In genomic region chr17:37092041-37092440, GRCh38 we compare ENCODE assay signal across 19 cellular contexts.
DNase-seq lines count a peak whose midpoint lies in the region; TF ChIP-seq lines count a peak whose summit lies in the region.
"Had no signal": no experiment of that assay in that cellular context is flagged by ENCODE, and none has a peak within 500 bp of the region (broad histone marks: within the 10 kb centered on the region; RNA-seq: fewer than 3 reads in every experiment).

No MANE protein-coding gene starts in this region.

- H3K27me3 ChIP-seq in Peyer's patch (no peaks in the 10 kb centered on the region), muscle layer of colon (ENCODE audit: control insufficient read depth in 1 of 2, insufficient read depth in 2 of 2, low read length in 2 of 2) (no peaks in the 10 kb centered on the region), A673 (replicated peaks; ENCODE audit: insufficient read depth, low read depth, low read length, poor library complexity) (no peaks in the 10 kb centered on the region), SJCRH30 (no peaks in the 10 kb centered on the region)
- H3K27me3 ChIP-seq: esophagus squamous epithelium, MG63 had no signal

- peak in 1 of 6 experiments; percentile 6 for TF ChIP-seq CTCF in Peyer's patch (IDR thresholded peaks at IDR 0.05)
- no peak for TF ChIP-seq CTCF in epithelial cell of esophagus (IDR thresholded peaks at IDR 0.05; ENCODE audit: insufficient read depth, low read depth, low read length, missing control alignments)
- no peak for TF ChIP-seq CTCF in A673 (conservative IDR thresholded peaks at IDR 0.05; ENCODE audit: low read depth, low read length)

- H3K4me3 ChIP-seq in Peyer's patch (no peak overlapping the region), epithelial cell of esophagus (ENCODE audit: low read length) (no peak overlapping the region), muscle layer of colon (ENCODE audit: low read depth in 1 of 2, low read length in 2 of 2) (no peak overlapping the region), A673 (ENCODE audit: low read depth, low read length, poor library complexity, severe bottlenecking) (no peak overlapping the region), SJCRH30 (no peak overlapping the region)
- H3K4me3 ChIP-seq: coronary artery, esophagus squamous epithelium, MG63, psoas muscle had no signal

- H3K4me1 ChIP-seq in Peyer's patch (peaks cover 0 to 11% (median 3%) of the 10 kb centered on the region in 4 donors), muscle layer of colon (ENCODE audit: insufficient read depth, low read length) (peaks cover 31% of the 10 kb centered on the region), A673 (ENCODE audit: insufficient read depth, low read length, poor library complexity, severe bottlenecking) (no peaks in the 10 kb centered on the region), SJCRH30 (no peaks in the 10 kb centered on the region)

- H3K9me3 ChIP-seq in Peyer's patch (no peaks in the 10 kb centered on the region), muscle layer of colon (ENCODE audit: low read length) (no peaks in the 10 kb centered on the region), A673 (ENCODE audit: low read depth, low read length, poor library complexity, severe bottlenecking) (no peaks in the 10 kb centered on the region), SJCRH30 (replicated peaks) (no peaks in the 10 kb centered on the region)
- H3K9me3 ChIP-seq: esophagus squamous epithelium, MG63, psoas muscle had no signal

- BruUV-seq in A673 (replicated peaks; lab: Mats Ljungman, UMichigan), result no TSS peak

- H3K27ac ChIP-seq in Peyer's patch (peak overlapping the region in 3 of 4 donors; percentile 9 to 92 (median 70)), muscle layer of colon (ENCODE audit: low read depth, low read length) (peak overlapping the region; percentile 37), A673 (ENCODE audit: low read depth, low read length, poor library complexity, severe bottlenecking) (no peak overlapping the region), SJCRH30 (no peak overlapping the region)
- H3K27ac ChIP-seq: 22Rv1, coronary artery, esophagus squamous epithelium, psoas muscle had no signal

- peaks cover 0 to 24% (median 0%) of the 10 kb centered on the region in 3 donors for H3K36me3 ChIP-seq in Peyer's patch
- H3K36me3 ChIP-seq in muscle layer of colon (ENCODE audit: insufficient read depth, low read length), result peaks cover 19% of the 10 kb centered on the region
- peaks cover 9% of the 10 kb centered on the region for H3K36me3 ChIP-seq in A673 (ENCODE audit: insufficient read depth, low read length, poor library complexity, severe bottlenecking)
- peaks cover 42% of the 10 kb centered on the region for H3K36me3 ChIP-seq in SJCRH30

- CTCF ChIA-PET in A673 (lab: Charles Lee), result no interaction called here

- TF ChIP-seq POLR2A in Peyer's patch (IDR thresholded peaks at IDR 0.05), result no peak

- H3K9ac ChIP-seq in muscle layer of colon (ENCODE audit: low read length), result no peak overlapping the region

- intact Hi-C loops in A673 (cut with micrococcal nuclease; ENCODE audit: unreplicated experiment), result no loop called here

- DNase-seq in DMS53 (lab: John Stamatoyannopoulos, UW) (peak; percentile 51), DMS53 treated with DMSO at 0.1 percent for 48 hours (lab: John Stamatoyannopoulos, UW; ENCODE audit: unreplicated experiment) (no peak), Peyer's patch (peak in 1 of 3 donors; percentile 69), epithelial cell of esophagus (ENCODE audit: low read depth) (peak; percentile 69), A673 (ENCODE audit: low spot score) (no peak), DMS153 (lab: John Stamatoyannopoulos, UW) (no peak), SJCRH30 (no peak)
- DNase-seq: esophagus squamous epithelium; GDM1; MG63; NCI-H2029 treated with DMSO at 0.1 percent for 48 hours; NCI-H82; nephron progenitor cell; psoas muscle; stimulated activated CD4-positive, alpha-beta T cell treated with anti-CD3 and anti-CD28 coated beads, Interleukin-15, amount 100 ng/mL, for 24 hours; T-helper 9 cell had no signal

- POLR2A ChIA-PET in A673 (lab: Charles Lee; ENCODE audit: low non-redundant PET), result no interaction called here

Comparison
In these comparisons a context has a peak if more than half of its experiments do, and no peak if none do; other contexts are left out.
1. DNase-seq: peak in DMS53 (single experiment) and epithelial cell of esophagus (single experiment); none in DMS53 treated with DMSO at 0.1 percent for 48 hours (single experiment), A673 (single experiment), DMS153 (single experiment) and SJCRH30 (0 of 2).
2. H3K27ac ChIP-seq: peak in Peyer's patch (3 of 4) and muscle layer of colon (single experiment); none in A673 (single experiment) and SJCRH30 (single experiment).